9 cellular contexts compared by ENCODE assay signal in the genomic region with DNA sequence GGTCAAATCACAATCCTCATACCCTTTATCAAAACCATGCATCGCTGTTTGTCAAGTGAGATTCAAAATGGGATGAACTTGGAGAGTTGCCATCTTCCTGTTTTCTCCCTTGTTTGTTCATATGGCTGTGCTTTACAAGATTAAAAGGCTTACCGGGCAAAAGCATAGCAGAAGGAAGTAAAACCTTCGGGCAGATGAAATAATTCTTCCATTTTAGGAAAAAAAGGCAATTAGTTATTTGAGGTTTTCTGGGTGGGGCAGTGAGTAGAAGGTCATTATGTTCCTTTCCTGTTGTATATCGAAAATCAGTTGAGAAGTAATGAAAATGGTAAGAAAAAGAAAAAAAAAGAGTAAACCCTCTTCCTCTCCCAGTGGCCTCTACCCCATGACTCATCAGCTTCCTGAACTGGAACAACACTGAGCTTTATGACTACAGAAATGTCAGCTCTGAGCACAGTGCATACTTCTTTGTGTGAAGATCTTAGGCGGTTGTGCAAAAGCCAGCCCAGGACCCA.
DNase-seq lines count a peak whose midpoint lies in the region; ATAC-seq and TF ChIP-seq lines count a peak whose summit lies in the region.
"Had no signal": no experiment of that assay in that cellular context is flagged by ENCODE, and none has a peak within 500 bp of the region (broad histone marks: within the 10 kb centered on the region; RNA-seq: fewer than 3 reads in every experiment).

No MANE protein-coding gene starts in this region.

- no peaks in the 10 kb centered on the region for H3K4me1 ChIP-seq in lower lobe of right lung

- no peaks in the 10 kb centered on the region for H3K36me3 ChIP-seq in lower lobe of right lung

- no peak for TF ChIP-seq CTCF in lower lobe of right lung (IDR thresholded peaks at IDR 0.05)

- DNase-seq in ELR (ENCODE audit: low read depth) (peak; percentile 82), NCI-H774 (lab: John Stamatoyannopoulos, UW) (peak; percentile 11), renal cortical epithelial cell (ENCODE audit: low read depth) (peak; percentile 92), NCI-H1436 treated with DMSO at 0.1 percent for 48 hours (lab: John Stamatoyannopoulos, UW) (no peak), lower lobe of right lung (no peak)
- DNase-seq in stimulated activated CD4-positive, alpha-beta T cell treated with anti-CD3 and anti-CD28 coated beads, Interleukin-4, amount 100 ng/mL, for 4 hours, result no peak
- DNase-seq: anterior cingulate cortex had no signal

- no peak overlapping the region for H3K27ac ChIP-seq in lower lobe of right lung

- ATAC-seq in esophagus mucosa (peak; percentile 54), HG02973 (IDR thresholded peaks at IDR 0.05; ENCODE audit: unreplicated experiment) (no peak), lower lobe of right lung (no peak)

- no peak overlapping the region for H3K4me3 ChIP-seq in lower lobe of right lung

- no peaks in the 10 kb centered on the region for H3K9me3 ChIP-seq in lower lobe of right lung

- no peaks in the 10 kb centered on the region for H3K27me3 ChIP-seq in lower lobe of right lung (ENCODE audit: low read depth)

- intact Hi-C loops in lower lobe of right lung (cut with DNase I), result no loop called here

Comparison
In these comparisons a context has a peak if more than half of its experiments do, and no peak if none do; other contexts are left out.
1. DNase-seq: peak in ELR (single experiment), NCI-H774 (single experiment) and renal cortical epithelial cell (single experiment); none in NCI-H1436 treated with DMSO at 0.1 percent for 48 hours (single experiment), stimulated activated CD4-positive, alpha-beta T cell treated with anti-CD3 and anti-CD28 coated beads, Interleukin-4, amount 100 ng/mL, for 4 hours (0 of 2) and lower lobe of right lung (single experiment).